ENCODE assay signal across 8 cellular contexts in the genomic region with DNA sequence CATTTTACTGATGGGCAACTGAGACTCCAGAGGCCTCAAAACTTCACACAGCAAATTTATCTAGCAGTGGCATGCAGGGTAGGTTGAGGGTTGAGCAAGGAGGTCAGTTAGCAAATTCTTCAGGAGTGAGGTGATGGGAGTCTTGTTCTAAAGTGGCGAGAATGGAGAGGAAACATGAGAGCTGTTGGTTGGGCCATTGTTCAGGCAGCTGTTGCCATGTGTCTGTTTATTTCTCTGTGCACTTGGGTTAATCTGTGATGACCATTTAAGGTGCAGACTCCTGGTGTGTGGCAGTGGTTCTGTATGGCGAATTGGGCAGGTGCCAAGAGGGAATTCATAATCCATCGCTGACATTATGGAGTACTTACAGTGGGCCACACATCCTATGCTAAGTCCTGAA. TPM values are rescaled to one million over a fixed set of nuclear protein-coding genes. Genes with fewer than 3 reads are reported as not detected.
DNase-seq lines count a peak whose midpoint lies in the region; ATAC-seq and TF ChIP-seq lines count a peak whose summit lies in the region.

No MANE protein-coding gene starts in this region.

- H3K27ac ChIP-seq in GM23248 (0 out of 2 replicates have a peak overlapping the region, but pooled peaks have one; percentile 19), fibroblast of lung (ENCODE audit: insufficient read depth, low read length) (peak overlapping the region; percentile 8)

- H3K79me2 ChIP-seq in GM23248 (ENCODE audit: insufficient read depth) (no peaks in the 10 kb centered on the region), fibroblast of lung (ENCODE audit: control insufficient read depth, insufficient read depth, low read length) (no peaks in the 10 kb centered on the region)

- no peak overlapping the region for H3K4me2 ChIP-seq in GM23248 (ENCODE audit: unreplicated experiment)
- no peak overlapping the region for H3K4me2 ChIP-seq in fibroblast of lung (ENCODE audit: extremely low read depth, insufficient read depth, low read length)

- peaks cover 6 to 15% (median 6%) of the 10 kb centered on the region in 3 donors for H3K9me3 Mint-ChIP-seq in T-cell

- H3K9ac ChIP-seq in GM23248 (no peak overlapping the region), fibroblast of lung (ENCODE audit: insufficient read depth, low read length) (no peak overlapping the region)

- H3K4me1 ChIP-seq in GM23248 (ENCODE audit: insufficient read depth) (peaks cover 6% of the 10 kb centered on the region; the same call in 1 of the 2 replicates), fibroblast of lung (ENCODE audit: control insufficient read depth, extremely low read depth, insufficient read depth, low read length) (peaks cover 3% of the 10 kb centered on the region)

- H3F3A ChIP-seq in GM23248 (ENCODE audit: insufficient read depth) = no peaks in the 10 kb centered on the region

- H3K27ac Mint-ChIP-seq in T-cell = no peak overlapping the region

- H3K36me3 Mint-ChIP-seq in T-cell = no peaks in the 10 kb centered on the region

- H3K4me1 Mint-ChIP-seq in T-cell = no peaks in the 10 kb centered on the region

- H3K36me3 ChIP-seq in GM23248 (ENCODE audit: low read depth) (no peaks in the 10 kb centered on the region), fibroblast of lung (ENCODE audit: control insufficient read depth, insufficient read depth, low read length) (no peaks in the 10 kb centered on the region)

- in situ Hi-C loops in GM23248 (cut with MboI) = no loop called here

- H4K20me1 ChIP-seq in GM23248 (ENCODE audit: insufficient read depth) (no peaks in the 10 kb centered on the region), fibroblast of lung (ENCODE audit: control insufficient read depth, extremely low read depth, insufficient read depth, low read length) (no peaks in the 10 kb centered on the region)

- ATAC-seq in T-cell (replicated peaks in 1 of 4) = no peak
- no peak for ATAC-seq in GM18502 (IDR thresholded peaks at IDR 0.05; ENCODE audit: poor library complexity, unreplicated experiment)
- ATAC-seq in HG03571 (IDR thresholded peaks at IDR 0.05; ENCODE audit: unreplicated experiment) = no peak

- TF ChIP-seq CTCF in fibroblast of lung (conservative IDR thresholded peaks at IDR 0.05 in 1 of 2, IDR thresholded peaks at IDR 0.05 in 1 of 2; ENCODE audit: low read depth in 1 of 2, low read length in 2 of 2) = no peak

- H2AFZ ChIP-seq in GM23248 (no peak overlapping the region), fibroblast of lung (ENCODE audit: low read length) (no peak overlapping the region)

- peaks cover 6% of the 10 kb centered on the region for H3K9me3 ChIP-seq in GM23248 (ENCODE audit: low read depth)
- no peaks in the 10 kb centered on the region for H3K9me3 ChIP-seq in fibroblast of lung (ENCODE audit: control insufficient read depth, insufficient read depth, low read depth, low read length)

- DNase-seq in GM23248 (peak; percentile 76), NCI-H345 treated with DMSO at 0.1 percent for 48 hours (lab: John Stamatoyannopoulos, UW; ENCODE audit: unreplicated experiment) (peak; percentile 76), fibroblast of lung (ENCODE audit: low read depth in 2 of 2) (peak; percentile 85 to 95), retina (peak; percentile 39), T-cell (no peak), NCI-H526 (lab: John Stamatoyannopoulos, UW) (no peak)

- 80 to 89% methylated on average over 3 of the region's 3 CpGs for WGBS in GM23248 (ENCODE audit: low coverage in 1 of 2, low lambda C conversion rate in 2 of 2, missing lambda C conversion rate in 2 of 2), 2 experiments

- H3K4me3 Mint-ChIP-seq in T-cell = no peak overlapping the region

- CTCF ChIA-PET in T-cell (lab: Charles Lee) = no interaction called here

- peaks cover 0 to 14% of the 10 kb centered on the region in 2 donors for H3K27me3 Mint-ChIP-seq in T-cell

- POLR2A ChIA-PET in T-cell (lab: Charles Lee) = no interaction called here

- no peaks in the 10 kb centered on the region for H3K9me2 ChIP-seq in GM23248 (ENCODE audit: insufficient read depth)

- H3K27me3 ChIP-seq in GM23248 (replicated peaks; ENCODE audit: insufficient read depth) (no peaks in the 10 kb centered on the region), fibroblast of lung (ENCODE audit: control insufficient read depth, insufficient read depth, low read length) (no peaks in the 10 kb centered on the region)

- no peak overlapping the region for H3K4me3 ChIP-seq in GM23248
- no peak overlapping the region for H3K4me3 ChIP-seq in fibroblast of lung (replicated peaks in 1 of 4; ENCODE audit: control extremely low read depth in 1 of 4, insufficient read depth in 1 of 4, low read depth in 3 of 4, low read length in 4 of 4)

RNA-seq across cellular contexts. Expression of a gene that starts 30.4 kb away (rescaled TPM):
- total RNA-seq in GM23248 (2014; rRNA removed; shearing (Covaris generic)) = 0.32 TPM in 1 of 2 replicates, not detected in the other
- polyA plus RNA-seq in GM23248 (2016; fragmentation: Nextera tagmentation; extraction: Ambion mirVana) = 0.23 TPM in 1 of 2 replicates, not detected in the other
- total RNA-seq in fibroblast of lung = 0.26 and 1.5 TPM in 2 replicates
- polyA plus RNA-seq in fibroblast of lung = 0.63 and 6.9 TPM in 2 replicates
- 0.63 and 6.2 TPM in 2 replicates for polyA plus RNA-seq in fibroblast of lung (2012)
- polyA minus RNA-seq in fibroblast of lung (ENCODE audit: low replicate concordance) = 1.8 and 13.0 TPM in 2 replicates
- total RNA-seq in T-cell = under 1 TPM in 3 of 5 donors, not detected in 2; 0.32 to 0.47 (median 0.45) TPM

Comparison
In these comparisons a context has a peak if more than half of its experiments do, and no peak if none do; other contexts are left out.
1. DNase-seq: peak in GM23248 (single experiment), NCI-H345 treated with DMSO at 0.1 percent for 48 hours (single experiment), fibroblast of lung (2 of 2) and retina (single experiment); none in T-cell (0 of 34) and NCI-H526 (0 of 2).